In genomic region chr21:35573472-35574389, GRCh38 we compare ENCODE assay signal across 17 cellular contexts.
"Had no signal": no experiment of that assay in that cellular context is flagged by ENCODE, and none has a peak within 500 bp of the region (broad histone marks: within the 10 kb centered on the region; RNA-seq: fewer than 3 reads in every experiment).

No MANE protein-coding gene starts in this region.

- H3K27me3 ChIP-seq: stomach, upper lobe of right lung had no signal

- H3K4me1 ChIP-seq: upper lobe of right lung had no signal

- H3K27ac ChIP-seq: esophagus squamous epithelium, stomach, thoracic aorta, upper lobe of right lung had no signal

- ATAC-seq: activated CD8-positive, alpha-beta T cell treated with anti-CD3 and anti-CD28 coated beads, Interleukin-2, amount 10 ng/mL, durations not matched to agents 7 days and 5 days; activated T-cell treated with anti-CD3 and anti-CD28 coated beads, Interleukin-2, amount 50 U/mL, for 72 hours; sciatic nerve; upper lobe of right lung had no signal

- DNase-seq: activated CD4-positive, alpha-beta T cell treated with anti-CD3 and anti-CD28 coated beads for 4 hours; activated CD8-positive, alpha-beta memory T cell treated with anti-CD3 and anti-CD28 coated beads, Interleukin-2, amount 50 U/mL, for 4 hours; activated CD8-positive, alpha-beta T cell treated with anti-CD3 and anti-CD28 coated beads, Interleukin-2, amount 10 ng/mL, durations not matched to agents 7 days and 5 days; activated gamma-delta T cell treated with Interleukin-2 at 50 U/mL for 16 hours; activated T-cell treated with anti-CD3 and anti-CD28 coated beads, Interleukin-2, amount 50 U/mL, for 72 hours; cerebellar nuclear complex; effector CD8-positive, alpha-beta T cell; esophagus squamous epithelium; glutamatergic neuron; midbrain; stimulated activated CD4-positive, alpha-beta T cell treated with anti-CD3 and anti-CD28 coated beads, Interleukin-2, amount 100 ng/mL, for 24 hours; stomach; T-helper 2 cell; upper lobe of right lung had no signal

- H3K9me3 ChIP-seq: esophagus squamous epithelium, stomach, thoracic aorta, upper lobe of right lung had no signal

- H3K36me3 ChIP-seq: esophagus squamous epithelium, stomach, thoracic aorta, upper lobe of right lung had no signal

- H3K4me3 ChIP-seq: esophagus squamous epithelium, lung, stomach, thoracic aorta, upper lobe of right lung had no signal
